ENCODE assay signal across 38 cellular contexts in genomic region chr7:71750290-71750689, GRCh38.
"Had no signal": no experiment of that assay in that cellular context is flagged by ENCODE, and none has a peak within 500 bp of the region (broad histone marks: within the 10 kb centered on the region; RNA-seq: fewer than 3 reads in every experiment).

No MANE protein-coding gene starts in this region.

- H3K27me3 Mint-ChIP-seq: activated naive CD8-positive, alpha-beta T cell treated with anti-CD3 and anti-CD28 coated beads, Interleukin-2, amount 10 ng/mL, durations not matched to agents 7 days and 5 days; central memory CD8-positive, alpha-beta T cell had no signal

- DNase-seq: activated effector memory CD4-positive, alpha-beta T cell treated with anti-CD3 and anti-CD28 coated beads, Interleukin-2, amount 50 U/mL, for 16 hours; activated effector memory CD4-positive, alpha-beta T cell treated with Interleukin-2 at 50 U/mL for 16 hours; activated gamma-delta T cell; activated gamma-delta T cell treated with Interleukin-2 at 50 U/mL for 16 hours; activated naive CD4-positive, alpha-beta T cell; activated naive CD4-positive, alpha-beta T cell treated with anti-CD3 and anti-CD28 coated beads for 36 hours; activated naive CD4-positive, alpha-beta T cell treated with anti-CD3 and anti-CD28 coated beads, Interleukin-2, amount 10 ng/mL, durations not matched to agents 7 days and 5 days; activated naive CD4-positive, alpha-beta T cell treated with anti-CD3 and anti-CD28 coated beads, Interleukin-2, amount 50 U/mL, for 16 hours; activated naive CD4-positive, alpha-beta T cell treated with Interleukin-2 at 50 U/mL for 16 hours; activated naive CD8-positive, alpha-beta T cell treated with anti-CD3 and anti-CD28 coated beads for 36 hours; activated naive CD8-positive, alpha-beta T cell treated with anti-CD3 and anti-CD28 coated beads, Interleukin-2, amount 10 ng/mL, durations not matched to agents 7 days and 5 days; activated naive CD8-positive, alpha-beta T cell treated with anti-CD3 and anti-CD28 coated beads, Interleukin-2, amount 50 U/mL, for 24 hours; activated T-cell treated with anti-CD3 and anti-CD28 coated beads, Interleukin-2, amount 50 U/mL, for 1 hour; activated T-cell treated with anti-CD3 and anti-CD28 coated beads, Interleukin-2, amount 50 U/mL, for 24 hours; activated T-cell treated with anti-CD3 and anti-CD28 coated beads, Interleukin-2, amount 50 U/mL, for 4 hours; activated T-cell treated with anti-CD3 and anti-CD28 coated beads, Interleukin-2, amount 50 U/mL, for 48 hours; activated T-cell treated with anti-CD3 and anti-CD28 coated beads, Interleukin-2, amount 50 U/mL, for 72 hours; adrenal gland; amniotic stem cell; amygdala; anterior cingulate cortex; aorta; body of pancreas; brain microvascular endothelial cell; caudate nucleus; central memory CD4-positive, alpha-beta T cell; cerebellar nuclear complex had no signal

- H3K27me3 ChIP-seq: ascending aorta, brain microvascular endothelial cell had no signal

- H3K4me3 ChIP-seq: adrenal gland, ascending aorta, body of pancreas, breast epithelium, cardiac muscle cell had no signal

- H3K4me1 Mint-ChIP-seq: activated naive CD4-positive, alpha-beta T cell treated with anti-CD3 and anti-CD28 coated beads, Interleukin-2, amount 10 ng/mL, durations not matched to agents 7 days and 5 days; activated naive CD4-positive, alpha-beta T cell treated with anti-CD3 and anti-CD28 coated beads, Interleukin-2, amount 50 U/mL, for 24 hours; activated naive CD8-positive, alpha-beta T cell treated with anti-CD3 and anti-CD28 coated beads for 36 hours; activated naive CD8-positive, alpha-beta T cell treated with anti-CD3 and anti-CD28 coated beads, Interleukin-2, amount 10 ng/mL, durations not matched to agents 7 days and 5 days; activated naive CD8-positive, alpha-beta T cell treated with anti-CD3 and anti-CD28 coated beads, Interleukin-2, amount 50 U/mL, for 24 hours; activated T-helper 17 cell treated with anti-CD3 and anti-CD28 coated beads, Interleukin-2, amount 50 U/mL, for 72 hours; central memory CD8-positive, alpha-beta T cell had no signal

- H3K4me3 Mint-ChIP-seq: activated naive CD4-positive, alpha-beta T cell treated with anti-CD3 and anti-CD28 coated beads for 36 hours; activated naive CD4-positive, alpha-beta T cell treated with anti-CD3 and anti-CD28 coated beads, Interleukin-2, amount 10 ng/mL, durations not matched to agents 7 days and 5 days; activated naive CD4-positive, alpha-beta T cell treated with anti-CD3 and anti-CD28 coated beads, Interleukin-2, amount 50 U/mL, for 24 hours; activated naive CD8-positive, alpha-beta T cell; activated naive CD8-positive, alpha-beta T cell treated with anti-CD3 and anti-CD28 coated beads for 36 hours; activated naive CD8-positive, alpha-beta T cell treated with anti-CD3 and anti-CD28 coated beads, Interleukin-2, amount 10 ng/mL, durations not matched to agents 7 days and 5 days; activated naive CD8-positive, alpha-beta T cell treated with anti-CD3 and anti-CD28 coated beads, Interleukin-2, amount 50 U/mL, for 24 hours; activated T-cell treated with anti-CD3 and anti-CD28 coated beads, Interleukin-2, amount 50 U/mL, for 24 hours; activated T-cell treated with anti-CD3 and anti-CD28 coated beads, Interleukin-2, amount 50 U/mL, for 4 hours; activated T-cell treated with anti-CD3 and anti-CD28 coated beads, Interleukin-2, amount 50 U/mL, for 72 hours; activated T-helper 1 cell treated with anti-CD3 and anti-CD28 coated beads, Interleukin-12 subunit alpha, Interleukin-12 subunit beta, Interleukin-2, Interleukin-4 antibody, amounts not matched to agents 30 ng/mL and 10 ng/mL and 1 ng/mL, durations not matched to agents 14 hours and 24 hours and 36 hours; activated T-helper 17 cell treated with anti-CD3 and anti-CD28 coated beads, Interleukin-2, amount 50 U/mL, for 72 hours; brain; central memory CD8-positive, alpha-beta T cell had no signal

- H3K36me3 ChIP-seq: adrenal gland, ascending aorta, brain microvascular endothelial cell, breast epithelium, cardiac muscle cell had no signal

- H3K27ac Mint-ChIP-seq: activated naive CD4-positive, alpha-beta T cell treated with anti-CD3 and anti-CD28 coated beads for 36 hours; activated naive CD4-positive, alpha-beta T cell treated with anti-CD3 and anti-CD28 coated beads, Interleukin-2, amount 10 ng/mL, durations not matched to agents 7 days and 5 days; activated naive CD4-positive, alpha-beta T cell treated with anti-CD3 and anti-CD28 coated beads, Interleukin-2, amount 50 U/mL, for 72 hours; activated naive CD8-positive, alpha-beta T cell; activated naive CD8-positive, alpha-beta T cell treated with anti-CD3 and anti-CD28 coated beads for 36 hours; activated naive CD8-positive, alpha-beta T cell treated with anti-CD3 and anti-CD28 coated beads, Interleukin-2, amount 10 ng/mL, durations not matched to agents 7 days and 5 days; activated naive CD8-positive, alpha-beta T cell treated with anti-CD3 and anti-CD28 coated beads, Interleukin-2, amount 50 U/mL, for 24 hours; activated T-cell treated with anti-CD3 and anti-CD28 coated beads, Interleukin-2, amount 50 U/mL, for 24 hours; activated T-cell treated with anti-CD3 and anti-CD28 coated beads, Interleukin-2, amount 50 U/mL, for 72 hours; activated T-helper 1 cell treated with anti-CD3 and anti-CD28 coated beads, Interleukin-12 subunit alpha, Interleukin-12 subunit beta, Interleukin-2, Interleukin-4 antibody, amounts not matched to agents 30 ng/mL and 10 ng/mL and 1 ng/mL, durations not matched to agents 14 hours and 24 hours and 36 hours; activated T-helper 17 cell treated with anti-CD3 and anti-CD28 coated beads, Interleukin-2, amount 50 U/mL, for 72 hours; activated T-helper 2 cell treated with anti-CD3 and anti-CD28 coated beads, Interferon-gamma antibody, Interleukin-2, Interleukin-4, amounts not matched to agents 10 μg/mL and 5 μg/mL and 100 μg/mL, durations not matched to agents 14 hours and 24 hours and 36 hours; brain had no signal

- H3K9me3 ChIP-seq: adrenal gland, ascending aorta, body of pancreas, breast epithelium had no signal

- H3K9me3 Mint-ChIP-seq: activated naive CD8-positive, alpha-beta T cell treated with anti-CD3 and anti-CD28 coated beads, Interleukin-2, amount 10 ng/mL, durations not matched to agents 7 days and 5 days; activated T-helper 17 cell treated with anti-CD3 and anti-CD28 coated beads, Interleukin-2, amount 50 U/mL, for 72 hours had no signal

- H3K27ac ChIP-seq: adrenal gland, ascending aorta, body of pancreas, brain microvascular endothelial cell, breast epithelium, cardiac muscle cell had no signal

- H3K36me3 Mint-ChIP-seq: activated naive CD4-positive, alpha-beta T cell treated with anti-CD3 and anti-CD28 coated beads, Interleukin-2, amount 10 ng/mL, durations not matched to agents 7 days and 5 days; activated naive CD4-positive, alpha-beta T cell treated with anti-CD3 and anti-CD28 coated beads, Interleukin-2, amount 50 U/mL, for 24 hours; activated naive CD8-positive, alpha-beta T cell; activated naive CD8-positive, alpha-beta T cell treated with anti-CD3 and anti-CD28 coated beads for 36 hours; activated naive CD8-positive, alpha-beta T cell treated with anti-CD3 and anti-CD28 coated beads, Interleukin-2, amount 10 ng/mL, durations not matched to agents 7 days and 5 days; brain had no signal

- H3K4me1 ChIP-seq: adrenal gland, ascending aorta, breast epithelium had no signal

- ATAC-seq: activated naive CD4-positive, alpha-beta T cell treated with anti-CD3 and anti-CD28 coated beads, Interleukin-2, amount 50 U/mL, for 72 hours; activated naive CD8-positive, alpha-beta T cell treated with anti-CD3 and anti-CD28 coated beads, Interleukin-2, amount 50 U/mL, for 24 hours; activated T-cell treated with anti-CD3 and anti-CD28 coated beads, Interleukin-2, amount 50 U/mL, for 4 hours; activated T-cell treated with anti-CD3 and anti-CD28 coated beads, Interleukin-2, amount 50 U/mL, for 72 hours; activated T-helper 17 cell treated with anti-CD3 and anti-CD28 coated beads, Interleukin-2, amount 50 U/mL, for 72 hours; body of pancreas had no signal
